ENCODE assay signal across 19 cellular contexts in the genomic region with DNA sequence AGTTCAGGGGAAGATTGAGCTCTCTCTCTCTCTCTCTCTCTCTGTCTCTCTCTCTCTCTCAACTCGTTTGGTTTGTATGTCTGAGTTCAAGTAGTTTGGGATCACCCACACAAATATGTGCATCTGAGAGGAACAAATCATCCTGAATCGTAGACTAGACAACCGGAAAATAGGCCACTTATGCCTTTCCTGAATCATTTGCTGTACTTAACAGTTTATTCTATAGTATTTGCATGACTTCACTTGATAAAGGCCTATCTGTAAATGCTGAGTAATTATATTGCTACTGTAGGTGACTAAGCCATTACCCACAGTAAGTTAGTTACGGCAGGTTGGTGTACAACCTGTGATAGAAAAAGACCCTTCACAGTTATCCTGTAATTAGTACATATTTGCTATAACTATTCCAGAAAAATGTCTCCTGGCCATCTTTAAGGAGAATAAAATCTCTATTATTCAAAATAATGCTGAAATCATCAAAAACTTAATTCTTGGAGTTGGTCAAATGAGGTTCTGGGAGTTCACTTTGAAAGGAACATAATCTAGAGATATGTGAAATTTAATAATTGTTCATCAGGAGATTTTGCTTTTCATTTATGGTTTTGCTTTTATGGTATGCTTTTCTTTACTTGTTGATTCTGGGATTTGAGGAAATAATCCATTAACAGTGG. TPM values are rescaled to one million over a fixed set of nuclear protein-coding genes. Genes with fewer than 3 reads are reported as not detected.
DNase-seq lines count a peak whose midpoint lies in the region; ATAC-seq, FAIRE-seq and TF ChIP-seq lines count a peak whose summit lies in the region.
"Had no signal": no experiment of that assay in that cellular context is flagged by ENCODE, and none has a peak within 500 bp of the region (broad histone marks: within the 10 kb centered on the region; RNA-seq: fewer than 3 reads in every experiment).

No MANE protein-coding gene starts in this region.

- POLR2A ChIA-PET in K562 (lab: Yijun Ruan, JAX) = no interaction called here

- in situ Hi-C loops in K562 (cut with MboI) (no loop called here), KBM-7 (cut with MboI; ENCODE audit: low pct_unique_long_range_greater_than_20kb, low sequenced_read_pairs) (no loop called here)

- CTCF ChIA-PET in K562 (lab: Yijun Ruan, JAX; ENCODE audit: low intra/inter-chr PET ratio) = no interaction called here

- no peak overlapping the region for H3K27ac Mint-ChIP-seq in endothelial cell (ENCODE audit: unreplicated experiment)
- H3K27ac Mint-ChIP-seq: CD4-positive, alpha-beta T cell; neural progenitor cell had no signal

- peaks cover 2% of the 10 kb centered on the region; the same call in 1 of the 2 replicates for H3K9me3 ChIP-seq in HUES6 (ENCODE audit: control insufficient read depth, insufficient read depth, low read depth, low read length)
- H3K9me3 ChIP-seq in K562 (replicated peaks; ENCODE audit: control insufficient read depth, insufficient read depth, low read depth, low read length) = no peaks in the 10 kb centered on the region
- H3K9me3 ChIP-seq in mesodermal cell (ENCODE audit: control insufficient read depth, low read length) = peaks cover 3% of the 10 kb centered on the region
- H3K9me3 ChIP-seq: left lung, thoracic aorta had no signal

- no TSS peak for BruUV-seq in K562 (replicated peaks; lab: Mats Ljungman, UMichigan)

- H3K9me1 ChIP-seq in K562 (ENCODE audit: control insufficient read depth, insufficient read depth, low read length) = no peaks in the 10 kb centered on the region

- H3K36me3 ChIP-seq in ACC112 (ENCODE audit: insufficient read depth, low read length) (no peaks in the 10 kb centered on the region), HUES6 (ENCODE audit: control insufficient read depth, insufficient read depth, low read length) (no peaks in the 10 kb centered on the region), K562 (ENCODE audit: control insufficient read depth, insufficient read depth, low read length) (no peaks in the 10 kb centered on the region), mesodermal cell (ENCODE audit: control insufficient read depth, insufficient read depth, low read length) (no peaks in the 10 kb centered on the region)
- H3K36me3 ChIP-seq: cardiac muscle cell, left lung, neural progenitor cell, thoracic aorta had no signal

- no peak for TF ChIP-seq RAD21 in K562 (CRISPR knock-in tag; conservative IDR thresholded peaks at IDR 0.05 in 1 of 2, IDR thresholded peaks at IDR 0.05 in 1 of 2)

- H3K9ac ChIP-seq in HUES6 (ENCODE audit: low read length) = no peak overlapping the region
- no peak overlapping the region for H3K9ac ChIP-seq in K562 (ENCODE audit: insufficient read depth in 1 of 2, low read depth in 2 of 2, low read length in 2 of 2)
- H3K9ac ChIP-seq: neural progenitor cell had no signal

- peak; percentile 25; the same call in 1 of the 3 replicates for ATAC-seq in K562
- ATAC-seq: activated CD4-positive, CD25-positive, alpha-beta regulatory T cell treated with anti-CD3 and anti-CD28 coated beads, Interleukin-2, amount 50 U/mL, for 24 hours; Panc1 had no signal

- no peaks in the 10 kb centered on the region for H3K27me3 Mint-ChIP-seq in endothelial cell (ENCODE audit: unreplicated experiment)
- H3K27me3 Mint-ChIP-seq: CD4-positive, alpha-beta T cell had no signal

- H3K9me3 Mint-ChIP-seq in endothelial cell (ENCODE audit: unreplicated experiment) = no peaks in the 10 kb centered on the region
- H3K9me3 Mint-ChIP-seq: CD4-positive, alpha-beta T cell had no signal

- H3K27me3 ChIP-seq in ACC112 (ENCODE audit: insufficient read depth, low read length) = no peaks in the 10 kb centered on the region
- H3K27me3 ChIP-seq in HUES6 (ENCODE audit: control insufficient read depth, insufficient read depth, low read length) = no peaks in the 10 kb centered on the region
- no peaks in the 10 kb centered on the region for H3K27me3 ChIP-seq in K562 (ENCODE audit: control insufficient read depth in 2 of 2, insufficient read depth in 2 of 2, low read length in 2 of 2)
- H3K27me3 ChIP-seq: cardiac muscle cell, dorsolateral prefrontal cortex, left lung, neural progenitor cell had no signal

- no peaks in the 10 kb centered on the region for H4K20me1 ChIP-seq in K562 (replicated peaks; ENCODE audit: control insufficient read depth, insufficient read depth, low read length)

- TF ChIP-seq CTCF in K562 (IDR thresholded peaks at IDR 0.05 in 2 of 3, conservative IDR thresholded peaks at IDR 0.05 in 1 of 3; ENCODE audit: insufficient read depth in 2 of 3, low read depth in 1 of 3, low read length in 3 of 3) (no peak), endothelial cell (IDR thresholded peaks at IDR 0.05; ENCODE audit: unreplicated experiment) (no peak)

- H3K27ac ChIP-seq in ACC112 (ENCODE audit: low read depth, low read length) (peak overlapping the region; percentile 75), HUES6 (ENCODE audit: low read depth, low read length) (peak overlapping the region; percentile 16; the same call in 1 of the 2 replicates), K562 (ENCODE audit: extremely low read depth, low read depth, low read length) (no peak overlapping the region), mesodermal cell (ENCODE audit: low read depth, low read length, severe bottlenecking) (peak overlapping the region; percentile 33)
- H3K27ac ChIP-seq: cardiac muscle cell, dorsolateral prefrontal cortex, left lung, neural progenitor cell, thoracic aorta had no signal

- no peaks in the 10 kb centered on the region for H3K36me3 Mint-ChIP-seq in endothelial cell (ENCODE audit: low read depth, unreplicated experiment)
- H3K36me3 Mint-ChIP-seq: neural progenitor cell had no signal

- no peak for FAIRE-seq in K562 (lab: Jason Lieb, UNC)
- FAIRE-seq: GM18507 had no signal

- H3K4me3 ChIP-seq in ACC112 (ENCODE audit: low read depth, low read length) = 0 out of 2 replicates have a peak overlapping the region, but pooled peaks have one; percentile 13
- H3K4me3 ChIP-seq in HUES6 (ENCODE audit: low read depth, low read length) = no peak overlapping the region
- no peak overlapping the region for H3K4me3 ChIP-seq in K562
- H3K4me3 ChIP-seq in mesodermal cell (ENCODE audit: extremely low read depth, insufficient read depth, low read length, poor library complexity, severe bottlenecking) = no peak overlapping the region
- H3K4me3 ChIP-seq: cardiac muscle cell, dorsolateral prefrontal cortex, left lung, neural progenitor cell, thoracic aorta had no signal

- H3K79me2 ChIP-seq in ACC112 (ENCODE audit: control insufficient read depth, insufficient read depth, low read length, unreplicated experiment) (no peaks in the 10 kb centered on the region), K562 (ENCODE audit: control insufficient read depth, insufficient read depth, low read length) (no peaks in the 10 kb centered on the region)

- H3K4me3 Mint-ChIP-seq in endothelial cell (ENCODE audit: unreplicated experiment) = no peak overlapping the region
- H3K4me3 Mint-ChIP-seq: CD4-positive, alpha-beta T cell; neural progenitor cell had no signal

- no peak for TF ChIP-seq POLR2A in K562 (conservative IDR thresholded peaks at IDR 0.05)

- intact Hi-C loops in K562 (cut with micrococcal nuclease) = no loop called here

- H3K4me2 ChIP-seq in K562 (ENCODE audit: insufficient read depth, low read length) = no peak overlapping the region
- H3K4me2 ChIP-seq: neural progenitor cell had no signal

- DNase-seq in K562 (ENCODE audit: extremely low read depth in 1 of 4, low spot score in 3 of 4) (no peak), DMS53 treated with DMSO at 0.1 percent for 48 hours (lab: John Stamatoyannopoulos, UW; ENCODE audit: unreplicated experiment) (no peak), NCI-H345 (lab: John Stamatoyannopoulos, UW) (no peak), KBM-7 (no peak), endothelial cell (ENCODE audit: low spot score) (no peak)
- DNase-seq: CD4-positive, alpha-beta T cell; dorsolateral prefrontal cortex; NCI-H1436 treated with DMSO at 0.1 percent for 48 hours; T-helper 9 cell had no signal

- H3K4me1 ChIP-seq in ACC112 (ENCODE audit: control insufficient read depth, insufficient read depth, low read length, unreplicated experiment) (peaks cover 16% of the 10 kb centered on the region), HUES6 (ENCODE audit: control insufficient read depth, insufficient read depth, low read length) (peaks cover 10% of the 10 kb centered on the region), K562 (replicated peaks in 1 of 2; ENCODE audit: control insufficient read depth in 2 of 2, insufficient read depth in 2 of 2, low read length in 2 of 2) (no peaks in the 10 kb centered on the region), mesodermal cell (ENCODE audit: control insufficient read depth, insufficient read depth, low read length, poor library complexity, severe bottlenecking) (no peaks in the 10 kb centered on the region)
- H3K4me1 ChIP-seq: left lung, neural progenitor cell had no signal

- peaks cover 8% of the 10 kb centered on the region for H3K4me1 Mint-ChIP-seq in endothelial cell (ENCODE audit: unreplicated experiment)
- H3K4me1 Mint-ChIP-seq: neural progenitor cell had no signal

- H2AFZ ChIP-seq in ACC112 (ENCODE audit: low read length, unreplicated experiment) = peak overlapping the region; percentile 61
- no peak overlapping the region for H2AFZ ChIP-seq in K562 (ENCODE audit: low read depth, low read length)
- H2AFZ ChIP-seq: neural progenitor cell had no signal

- TF ChIP-seq EP300 in K562 (IDR thresholded peaks at IDR 0.05; ENCODE audit: low read length) = no peak

- WGBS in K562 (ENCODE audit: insufficient coverage, low coverage, missing lambda C conversion rate) = 3% methylated on average over 4 of the region's 4 CpGs
- WGBS in mesodermal cell (ENCODE audit: insufficient coverage in 2 of 2), 2 experiments = no CpG with 5 or more reads among the region's 4 CpGs

RNA-seq across cellular contexts. Expression of a gene that starts 31.1 kb away (rescaled TPM):
- total RNA-seq in K562 (2011; cell fraction: chromatin; rRNA removed; ENCODE audit: low replicate concordance) = 38.6 and 46.6 TPM in 2 replicates
- total RNA-seq in K562 (2011; cell fraction: nucleolus; rRNA removed) = 24.1 and 26.5 TPM in 2 replicates
- total RNA-seq in K562 (2011; cell fraction: nucleoplasm; rRNA removed) = 35.0 and 36.7 TPM in 2 replicates
- total RNA-seq in K562 (2014; rRNA removed) (24.0 and 24.3 TPM in 2 replicates), K562 (2014; rRNA removed; fragmentation: Illumina TruSeq; extraction: Trizol) (42.2 and 46.7 TPM in 2 replicates), K562 (2015; rRNA removed; fragmentation: Illumina TruSeq; extraction: Trizol) (27.1 and 30.2 TPM in 2 replicates), K562 (2021) (28.4 and 29.9 TPM in 2 replicates), endothelial cell (ENCODE audit: unreplicated experiment) (11.4 TPM)
- polyA plus RNA-seq in K562 (2011; rRNA removed) (80.5 and 98.2 TPM in 2 replicates), K562 (2014; fragmentation: Illumina TruSeq; extraction: Trizol) (31.9 and 34.0 TPM in 2 replicates), K562 (2014; fragmentation: Nextera tagmentation; extraction: Ambion mirVana) (100 to 1,000 TPM in 1 of 2 experiments, 10 to 100 TPM in 1; 97.9 to 107 TPM), K562 (2014; rRNA removed) (31.1 and 32.9 TPM in 2 replicates)
- 33.7 and 43.7 TPM in 2 replicates for polyA plus RNA-seq in K562 (2011; cell fraction: cytosol; rRNA removed)
- 35.3 and 54.0 TPM in 2 replicates for polyA plus RNA-seq in K562 (2011; cell fraction: nucleus; rRNA removed)
- polyA plus RNA-seq in K562 (2012) = 24.3 and 32.0 TPM in 2 replicates
- polyA minus RNA-seq in K562 (2011; rRNA and poly(A)+ RNA removed) = 60.1 and 69.8 TPM in 2 replicates
- 12.0 and 29.3 TPM in 2 replicates for polyA minus RNA-seq in K562 (2011; cell fraction: cytosol; rRNA and poly(A)+ RNA removed)
- polyA minus RNA-seq in K562 (2011; cell fraction: nucleus; rRNA and poly(A)+ RNA removed) = 14.1 and 29.9 TPM in 2 replicates
- 6.7 TPM for polyA plus RNA-seq in mesodermal cell (2013, experiment 1 of 2)
- 7.5 TPM for polyA plus RNA-seq in mesodermal cell (2013, experiment 2 of 2)

RNA-seq across cellular contexts. Expression of a gene that starts 37.7 kb away (rescaled TPM):
- total RNA-seq in K562 (2011; cell fraction: chromatin; rRNA removed; ENCODE audit: low replicate concordance) = 128 and 222 TPM in 2 replicates
- total RNA-seq in K562 (2011; cell fraction: nucleolus; rRNA removed) = 35.0 and 41.8 TPM in 2 replicates
- total RNA-seq in K562 (2011; cell fraction: nucleoplasm; rRNA removed) = 84.0 and 129 TPM in 2 replicates
- total RNA-seq in K562 (2014; rRNA removed) = 75.9 and 84.6 TPM in 2 replicates
- 124 and 129 TPM in 2 replicates for total RNA-seq in K562 (2014; rRNA removed; fragmentation: Illumina TruSeq; extraction: Trizol)
- total RNA-seq in K562 (2015; rRNA removed; fragmentation: Illumina TruSeq; extraction: Trizol) = 110 and 117 TPM in 2 replicates
- total RNA-seq in K562 (2021) = 87.6 and 93.9 TPM in 2 replicates
- polyA plus RNA-seq in K562 (2011; rRNA removed) = 74.0 and 96.8 TPM in 2 replicates
- polyA plus RNA-seq in K562 (2011; cell fraction: cytosol; rRNA removed) = 21.5 and 25.2 TPM in 2 replicates
- 47.2 and 64.4 TPM in 2 replicates for polyA plus RNA-seq in K562 (2011; cell fraction: nucleus; rRNA removed)
- 53.3 and 69.4 TPM in 2 replicates for polyA plus RNA-seq in K562 (2012)
- 90.9 and 102 TPM in 2 replicates for polyA plus RNA-seq in K562 (2014; fragmentation: Illumina TruSeq; extraction: Trizol)
- polyA plus RNA-seq in K562 (2014; fragmentation: Nextera tagmentation; extraction: Ambion mirVana) = 10 to 100 TPM; 52.2 to 77.9 TPM
- 73.5 and 81.6 TPM in 2 replicates for polyA plus RNA-seq in K562 (2014; rRNA removed)
- 97.7 and 99.2 TPM in 2 replicates for polyA minus RNA-seq in K562 (2011; rRNA and poly(A)+ RNA removed)
- 34.0 and 38.4 TPM in 2 replicates for polyA minus RNA-seq in K562 (2011; cell fraction: cytosol; rRNA and poly(A)+ RNA removed)
- 76.1 and 92.9 TPM in 2 replicates for polyA minus RNA-seq in K562 (2011; cell fraction: nucleus; rRNA and poly(A)+ RNA removed)
- 18.3 TPM for polyA plus RNA-seq in mesodermal cell (2013, experiment 1 of 2)
- polyA plus RNA-seq in mesodermal cell (2013, experiment 2 of 2) = 18.6 TPM
- total RNA-seq in endothelial cell (ENCODE audit: unreplicated experiment) = 22.8 TPM
